ENCODE assay signal across 17 cellular contexts in the genomic region with DNA sequence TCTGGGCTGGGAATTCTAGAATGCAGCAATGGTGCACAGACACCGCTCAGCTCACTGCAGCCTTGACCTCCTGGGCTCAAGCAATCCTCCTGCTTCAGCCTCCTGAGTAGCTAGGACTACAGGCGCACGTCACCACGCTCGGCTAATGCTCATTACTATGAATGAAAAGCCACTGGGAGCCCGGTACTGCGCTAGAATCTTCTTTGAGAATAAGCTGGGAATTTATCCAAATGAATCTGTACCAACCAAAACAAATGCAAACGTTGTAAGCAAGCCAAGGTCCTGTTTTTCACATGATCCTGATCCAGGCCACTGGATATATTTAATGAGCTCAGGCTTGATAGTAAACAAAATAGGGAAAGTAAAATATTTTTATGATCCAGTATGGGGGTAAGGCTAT.
DNase-seq lines count a peak whose midpoint lies in the region; ATAC-seq and TF ChIP-seq lines count a peak whose summit lies in the region.
"Had no signal": no experiment of that assay in that cellular context is flagged by ENCODE, and none has a peak within 500 bp of the region (broad histone marks: within the 10 kb centered on the region; RNA-seq: fewer than 3 reads in every experiment).

No MANE protein-coding gene starts in this region.

- CTCF ChIA-PET in PC-9 (lab: Charles Lee): no interaction called here

- peak; percentile 75 for ATAC-seq in left lobe of liver

- POLR2A ChIA-PET in PC-9 (lab: Charles Lee; ENCODE audit: unreplicated experiment): no interaction called here

- BruUV-seq in PC-9 (replicated peaks; lab: Mats Ljungman, UMichigan): TSS peak; percentile 10

- H4K20me1 ChIP-seq in PC-9 (ENCODE audit: insufficient read depth): no peaks in the 10 kb centered on the region

- H3K4me1 ChIP-seq in PC-9 (replicated peaks; ENCODE audit: insufficient read depth) (peaks cover 25% of the 10 kb centered on the region), subcutaneous abdominal adipose tissue (ENCODE audit: control insufficient read depth in 5 of 5, insufficient read depth in 5 of 5, low read length in 5 of 5) (peaks cover 2 to 24% (median 19%) of the 10 kb centered on the region in 5 donors), SJCRH30 (no peaks in the 10 kb centered on the region), tibial nerve (peaks cover 0 to 6% (median 0%) of the 10 kb centered on the region in 4 donors)

- H3K4me3 ChIP-seq in PC-9 (no peak overlapping the region), subcutaneous abdominal adipose tissue (ENCODE audit: low read depth in 1 of 5, low read length in 5 of 5) (no peak overlapping the region), SJCRH30 (no peak overlapping the region), tibial nerve (no peak overlapping the region)
- H3K4me3 ChIP-seq: BLaER1 treated with 17β-estradiol and CSF1 and Interleukin-3, amounts not matched to agents 10 nM and 100 nM; SK-N-MC; transverse colon had no signal

- H3K27ac ChIP-seq in PC-9 (0 out of 2 replicates have a peak overlapping the region, but pooled peaks have one; percentile 92), subcutaneous abdominal adipose tissue (ENCODE audit: low read depth, low read length) (peak overlapping the region; percentile 83), SJCRH30 (no peak overlapping the region), tibial nerve (no peak overlapping the region)
- H3K27ac ChIP-seq: BLaER1 treated with 17β-estradiol and CSF1 and Interleukin-3, amounts not matched to agents 10 nM and 100 nM had no signal

- H3K79me2 ChIP-seq in PC-9 (ENCODE audit: low read depth): peaks cover 81% of the 10 kb centered on the region

- no peak for TF ChIP-seq POLR2A in tibial nerve (IDR thresholded peaks at IDR 0.05)

- no peaks in the 10 kb centered on the region for H3K27me3 ChIP-seq in PC-9 (ENCODE audit: insufficient read depth, low read depth)
- no peaks in the 10 kb centered on the region for H3K27me3 ChIP-seq in subcutaneous abdominal adipose tissue (ENCODE audit: control insufficient read depth in 5 of 5, insufficient read depth in 4 of 5, low read length in 5 of 5)
- no peaks in the 10 kb centered on the region for H3K27me3 ChIP-seq in SJCRH30
- H3K27me3 ChIP-seq in tibial nerve: no peaks in the 10 kb centered on the region
- H3K27me3 ChIP-seq: BLaER1 treated with 17β-estradiol and CSF1 and Interleukin-3, amounts not matched to agents 10 nM and 100 nM; transverse colon had no signal

- TF ChIP-seq CTCF in PC-9 (conservative IDR thresholded peaks at IDR 0.05) (no peak), osteocyte (IDR thresholded peaks at IDR 0.05) (no peak), tibial nerve (IDR thresholded peaks at IDR 0.05) (no peak)

- peaks cover 39% of the 10 kb centered on the region; the same call in 1 of the 2 replicates for H3F3A ChIP-seq in PC-9 (ENCODE audit: insufficient read depth, low read depth)

- H3K4me1 Mint-ChIP-seq in osteocyte (ENCODE audit: unreplicated experiment): peaks cover 8% of the 10 kb centered on the region
- H3K4me1 Mint-ChIP-seq: activated naive CD4-positive, alpha-beta T cell treated with anti-CD3 and anti-CD28 coated beads, Interleukin-2, amount 50 U/mL, for 24 hours; central memory CD8-positive, alpha-beta T cell had no signal

- intact Hi-C loops in PC-9 (cut with micrococcal nuclease; ENCODE audit: unreplicated experiment): no loop called here

- no peak for DNase-seq in PC-9
- peak; percentile 9 to 23 for DNase-seq in dermis microvascular lymphatic vessel endothelial cell (ENCODE audit: low read depth in 2 of 2)
- no peak for DNase-seq in left lobe of liver (ENCODE audit: low spot score)
- DNase-seq in osteocyte (ENCODE audit: extremely low spot score, unreplicated experiment): no peak
- no peak for DNase-seq in SJCRH30
- no peak for DNase-seq in tibial nerve (ENCODE audit: low spot score in 2 of 2)
- DNase-seq: NCI-H2029, NCI-H524 treated with DMSO at 0.1 percent for 48 hours, OCI-M1, small intestine, transverse colon had no signal

- no peak overlapping the region for H3K4me3 Mint-ChIP-seq in osteocyte (ENCODE audit: unreplicated experiment)
- H3K4me3 Mint-ChIP-seq: activated naive CD4-positive, alpha-beta T cell treated with anti-CD3 and anti-CD28 coated beads, Interleukin-2, amount 50 U/mL, for 24 hours; central memory CD8-positive, alpha-beta T cell had no signal

- peaks cover 8% of the 10 kb centered on the region for H3K36me3 ChIP-seq in PC-9 (ENCODE audit: low read depth)
- no peaks in the 10 kb centered on the region for H3K36me3 ChIP-seq in subcutaneous abdominal adipose tissue (ENCODE audit: control insufficient read depth in 5 of 5, insufficient read depth in 5 of 5, low read length in 5 of 5)
- H3K36me3 ChIP-seq in SJCRH30: no peaks in the 10 kb centered on the region
- no peaks in the 10 kb centered on the region for H3K36me3 ChIP-seq in tibial nerve
- H3K36me3 ChIP-seq: transverse colon had no signal

- no peak overlapping the region for H3K4me2 ChIP-seq in PC-9

- H3K27me3 Mint-ChIP-seq in osteocyte (ENCODE audit: unreplicated experiment): peaks cover 3% of the 10 kb centered on the region
- H3K27me3 Mint-ChIP-seq: activated naive CD4-positive, alpha-beta T cell treated with anti-CD3 and anti-CD28 coated beads, Interleukin-2, amount 50 U/mL, for 24 hours; IgD-negative memory B cell had no signal

- H3K9me2 ChIP-seq in PC-9 (ENCODE audit: insufficient read depth): no peaks in the 10 kb centered on the region

- H3K9ac ChIP-seq in subcutaneous abdominal adipose tissue (ENCODE audit: low read length in 5 of 5): no peak overlapping the region
- H3K9ac ChIP-seq: BLaER1 treated with 17β-estradiol and CSF1 and Interleukin-3, amounts not matched to agents 10 nM and 100 nM had no signal

- no peaks in the 10 kb centered on the region for H3K9me3 Mint-ChIP-seq in osteocyte (ENCODE audit: unreplicated experiment)
- H3K9me3 Mint-ChIP-seq: activated naive CD4-positive, alpha-beta T cell treated with anti-CD3 and anti-CD28 coated beads, Interleukin-2, amount 50 U/mL, for 24 hours; central memory CD8-positive, alpha-beta T cell; IgD-negative memory B cell had no signal

- H3K9me3 ChIP-seq in PC-9 (ENCODE audit: insufficient read depth, low read depth) (no peaks in the 10 kb centered on the region), subcutaneous abdominal adipose tissue (ENCODE audit: control insufficient read depth in 5 of 5, low read length in 5 of 5) (no peaks in the 10 kb centered on the region), SJCRH30 (replicated peaks) (no peaks in the 10 kb centered on the region), tibial nerve (no peaks in the 10 kb centered on the region)
- H3K9me3 ChIP-seq: BLaER1 treated with 17β-estradiol and CSF1 and Interleukin-3, amounts not matched to agents 10 nM and 100 nM; transverse colon had no signal

- 60 to 64% methylated on average over 8 of the region's 8 CpGs for WGBS in tibial nerve, 2 donors

- no peak overlapping the region for H2AFZ ChIP-seq in PC-9

- H3K27ac Mint-ChIP-seq in osteocyte (ENCODE audit: unreplicated experiment): no peak overlapping the region
- H3K27ac Mint-ChIP-seq: activated naive CD4-positive, alpha-beta T cell treated with anti-CD3 and anti-CD28 coated beads, Interleukin-2, amount 50 U/mL, for 24 hours had no signal

- no peaks in the 10 kb centered on the region for H3K36me3 Mint-ChIP-seq in osteocyte (ENCODE audit: unreplicated experiment)
- H3K36me3 Mint-ChIP-seq: activated naive CD4-positive, alpha-beta T cell treated with anti-CD3 and anti-CD28 coated beads, Interleukin-2, amount 50 U/mL, for 24 hours had no signal

- TF ChIP-seq EP300 in tibial nerve (IDR thresholded peaks at IDR 0.05): no peak

Comparison
In these comparisons a context has a peak if more than half of its experiments do, and no peak if none do; other contexts are left out.
1. DNase-seq: peak in dermis microvascular lymphatic vessel endothelial cell (2 of 2); none in PC-9 (0 of 2), left lobe of liver (single experiment), osteocyte (single experiment), SJCRH30 (0 of 2) and tibial nerve (0 of 2).
2. H3K27ac ChIP-seq: peak in PC-9 (single experiment) and subcutaneous abdominal adipose tissue (single experiment); none in SJCRH30 (single experiment) and tibial nerve (0 of 4).